Comparison of ENCODE assay signal across 10 cellular contexts in genomic region chr16:70691223-70692129, GRCh38. TPM values are rescaled to one million over a fixed set of nuclear protein-coding genes. Genes with fewer than 3 reads are reported as not detected.
A peak's percentile ranks its signal among the peaks of the same experiment; 100 is the strongest.
DNase-seq lines count a peak whose midpoint lies in the region; ATAC-seq and TF ChIP-seq lines count a peak whose summit lies in the region.
"Had no signal": no experiment of that assay in that cellular context is flagged by ENCODE, and none has a peak within 500 bp of the region (broad histone marks: within the 10 kb centered on the region; RNA-seq: fewer than 3 reads in every experiment).

No MANE protein-coding gene starts in this region.

- no peaks in the 10 kb centered on the region for H3K36me3 ChIP-seq in MG63
- peaks cover 9% of the 10 kb centered on the region for H3K36me3 ChIP-seq in lower lobe of right lung
- H3K36me3 ChIP-seq in suprapubic skin = no peaks in the 10 kb centered on the region

- DNase-seq in MG63 (peak; percentile 75), chondrocyte (ENCODE audit: low spot score) (peak; percentile 90), lower lobe of right lung (peak; percentile 46), suprapubic skin (ENCODE audit: low spot score in 2 of 2) (peak in 1 of 2 donors; percentile 91), NCI-H2081 (lab: John Stamatoyannopoulos, UW) (no peak), NOMO-1 treated with dmso at 0.1 percent for 144 hours (lab: John Stamatoyannopoulos, UW; ENCODE audit: unreplicated experiment) (no peak)
- DNase-seq in activated naive CD4-positive, alpha-beta T cell (lab: John Stamatoyannopoulos, UW) = no peak
- DNase-seq in CD4-positive, alpha-beta T cell = no peak
- DNase-seq: effector memory CD4-positive, alpha-beta T cell; stimulated activated CD8-positive, alpha-beta memory T cell treated with anti-CD3 and anti-CD28 coated beads, Interleukin-4, amount 100 ng/mL, for 48 hours had no signal

- H3K36me3 Mint-ChIP-seq in chondrocyte (ENCODE audit: low read depth) = no peaks in the 10 kb centered on the region
- H3K36me3 Mint-ChIP-seq in CD4-positive, alpha-beta T cell (ENCODE audit: low read depth) = no peaks in the 10 kb centered on the region

- peaks cover 92% of the 10 kb centered on the region for H3K4me1 Mint-ChIP-seq in chondrocyte (ENCODE audit: low read depth)
- peaks cover 14% of the 10 kb centered on the region for H3K4me1 Mint-ChIP-seq in CD4-positive, alpha-beta T cell (ENCODE audit: low read depth)

- H3K9me3 Mint-ChIP-seq in chondrocyte (ENCODE audit: low read depth) = no peaks in the 10 kb centered on the region
- H3K9me3 Mint-ChIP-seq in CD4-positive, alpha-beta T cell = no peaks in the 10 kb centered on the region

- no peak for TF ChIP-seq POLR2A in suprapubic skin (IDR thresholded peaks at IDR 0.05)

- peak overlapping the region; percentile 22 for H3K4me3 Mint-ChIP-seq in chondrocyte (ENCODE audit: unreplicated experiment)
- H3K4me3 Mint-ChIP-seq in CD4-positive, alpha-beta T cell = no peak overlapping the region

- H3K27me3 ChIP-seq in MG63 (no peaks in the 10 kb centered on the region), lower lobe of right lung (ENCODE audit: low read depth) (no peaks in the 10 kb centered on the region), suprapubic skin (no peaks in the 10 kb centered on the region)
- no peaks in the 10 kb centered on the region for H3K27me3 ChIP-seq in CD4-positive, alpha-beta T cell (ENCODE audit: control insufficient read depth, insufficient read depth, low read length)

- H3K27ac ChIP-seq in lower lobe of right lung (peak overlapping the region; percentile 87), suprapubic skin (peak overlapping the region; percentile 91)
- no peak overlapping the region for H3K27ac ChIP-seq in CD4-positive, alpha-beta T cell (ENCODE audit: low read depth, low read length)

- no peaks in the 10 kb centered on the region for H3K27me3 Mint-ChIP-seq in chondrocyte (ENCODE audit: low read depth)
- H3K27me3 Mint-ChIP-seq in CD4-positive, alpha-beta T cell = peaks cover 3% of the 10 kb centered on the region

- H3K9me3 ChIP-seq in MG63 (no peaks in the 10 kb centered on the region), lower lobe of right lung (no peaks in the 10 kb centered on the region), suprapubic skin (no peaks in the 10 kb centered on the region)
- H3K9me3 ChIP-seq in CD4-positive, alpha-beta T cell (ENCODE audit: control insufficient read depth, low read length) = no peaks in the 10 kb centered on the region

- CTCF ChIA-PET in CD4-positive, alpha-beta T cell (lab: Charles Lee) = no interaction called here

- H3K4me3 ChIP-seq in MG63 = no peak overlapping the region
- no peak overlapping the region for H3K4me3 ChIP-seq in lower lobe of right lung
- no peak overlapping the region for H3K4me3 ChIP-seq in suprapubic skin

- TF ChIP-seq EP300 in suprapubic skin (IDR thresholded peaks at IDR 0.05) = no peak

- H3K4me1 ChIP-seq in lower lobe of right lung (peaks cover 99% of the 10 kb centered on the region), suprapubic skin (peaks cover 100% of the 10 kb centered on the region)

- no peak for TF ChIP-seq CTCF in chondrocyte (IDR thresholded peaks at IDR 0.05)
- no peak for TF ChIP-seq CTCF in lower lobe of right lung (IDR thresholded peaks at IDR 0.05)
- TF ChIP-seq CTCF in suprapubic skin (IDR thresholded peaks at IDR 0.05) = no peak
- TF ChIP-seq CTCF in CD4-positive, alpha-beta T cell (IDR thresholded peaks at IDR 0.05) = no peak

- intact Hi-C loops in lower lobe of right lung (cut with DNase I) = no loop called here
- intact Hi-C loops in CD4-positive, alpha-beta T cell (cut with DNase I, micrococcal nuclease) = no loop called here

- WGBS in suprapubic skin = no CpG with 5 or more reads among the region's 26 CpGs

- ATAC-seq in lower lobe of right lung = no peak
- no peak for ATAC-seq in CD4-positive, alpha-beta T cell (ENCODE audit: poor library complexity)

- H3K27ac Mint-ChIP-seq in chondrocyte (ENCODE audit: unreplicated experiment) = peak overlapping the region; percentile 100
- H3K27ac Mint-ChIP-seq in CD4-positive, alpha-beta T cell = no peak overlapping the region

- POLR2A ChIA-PET in CD4-positive, alpha-beta T cell (lab: Charles Lee) = no interaction called here

RNA-seq across cellular contexts. Expression of gene MTSS2, which starts 5.6 kb away (rescaled TPM):
- 13.6 and 52.0 TPM in 2 replicates for total RNA-seq in MG63 (2014; rRNA removed; shearing (Covaris generic); ENCODE audit: low replicate concordance)
- 243 to 296 TPM (median 282 TPM) in 3 replicates for total RNA-seq in chondrocyte
- 60.8 TPM for total RNA-seq in lower lobe of right lung
- total RNA-seq in suprapubic skin = 10 to 100 TPM; 30.1 to 58.7 (median 42.6) TPM
- total RNA-seq in CD4-positive, alpha-beta T cell = 10 to 100 TPM; 15.4 to 16.4 TPM

RNA-seq across cellular contexts. Expression of gene IL34, which starts 45.1 kb away (rescaled TPM):
- 1.4 and 2.2 TPM in 2 replicates for total RNA-seq in MG63 (2014; rRNA removed; shearing (Covaris generic); ENCODE audit: low replicate concordance)
- total RNA-seq in chondrocyte (13.0 to 25.0 TPM (median 20.8 TPM) in 3 replicates), lower lobe of right lung (2.6 TPM), suprapubic skin (100 to 1,000 TPM in 1 of 4 donors, 10 to 100 TPM in 3; 64.2 to 187 (median 92.5) TPM)
- total RNA-seq in CD4-positive, alpha-beta T cell = under 1 TPM; 0.84 to 0.88 TPM

Comparison
In these comparisons a context has a peak if more than half of its experiments do, and no peak if none do; other contexts are left out.
1. DNase-seq: peak in MG63 (single experiment), chondrocyte (single experiment) and lower lobe of right lung (single experiment); none in NCI-H2081 (0 of 2), activated naive CD4-positive, alpha-beta T cell (0 of 4), NOMO-1 treated with dmso at 0.1 percent for 144 hours (single experiment) and CD4-positive, alpha-beta T cell (0 of 10).